In the genomic region with DNA sequence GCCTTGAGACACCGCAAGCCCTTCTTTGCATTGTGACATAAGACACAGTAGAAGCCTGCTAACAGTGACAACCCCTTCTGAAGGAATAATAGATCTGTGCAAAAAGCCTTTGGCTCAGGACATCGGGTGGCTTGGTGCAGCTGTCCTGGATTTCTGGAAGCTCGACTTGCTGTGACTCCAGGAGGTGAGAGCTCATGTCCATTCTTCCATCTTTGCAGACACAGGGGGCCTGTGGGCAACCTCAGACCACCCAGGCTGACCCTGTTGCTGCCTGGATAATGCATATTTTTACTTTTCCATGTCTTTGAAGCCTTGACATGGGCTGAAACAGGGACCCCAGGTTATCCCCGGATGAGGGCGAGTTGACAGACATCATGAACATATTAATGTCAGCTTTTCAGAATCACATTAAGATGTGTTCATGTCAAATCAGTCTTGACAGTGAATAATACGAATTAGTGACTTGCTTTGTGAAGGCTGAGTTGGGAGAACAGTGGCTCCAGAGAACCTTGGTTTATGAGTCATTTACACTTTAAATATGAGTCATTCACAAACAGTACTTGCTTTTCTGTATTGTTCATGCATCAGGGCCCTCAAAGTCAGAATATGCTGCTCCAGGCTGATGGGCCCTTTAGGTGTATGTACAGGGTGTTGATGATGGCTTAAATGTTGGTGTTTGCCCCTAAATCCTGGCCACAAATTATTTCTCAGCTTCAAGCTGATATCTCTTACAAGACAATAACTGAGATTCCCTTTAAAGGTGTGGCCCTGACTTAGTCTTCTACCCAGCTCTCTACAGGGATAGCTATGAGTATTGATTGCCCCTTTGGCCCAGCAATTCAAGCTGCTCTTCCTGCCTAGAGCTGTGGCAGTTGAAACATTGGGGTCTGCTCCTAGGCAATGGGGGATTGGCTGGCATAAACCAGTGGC, we compare ENCODE assay signal across 8 cellular contexts.
DNase-seq lines count a peak whose midpoint lies in the region; ATAC-seq, FAIRE-seq and TF ChIP-seq lines count a peak whose summit lies in the region.

No MANE protein-coding gene starts in this region.

- H3K27me3 ChIP-seq in HepG2 (ENCODE audit: control insufficient read depth in 1 of 2, insufficient read depth in 2 of 2, low read length in 2 of 2) (peaks cover 5 to 23% of the 10 kb centered on the region in 2 experiments; a peak in 2 of 5 replicates), prostate gland (replicated peaks; ENCODE audit: insufficient read depth) (no peaks in the 10 kb centered on the region)

- ATAC-seq in HepG2: peak; percentile 59

- TF ChIP-seq RAD21 in HepG2 (CRISPR knock-in tag; IDR thresholded peaks at IDR 0.05): no peak

- H3K4me2 ChIP-seq in HepG2 (ENCODE audit: low read depth, low read length): no peak overlapping the region

- no peaks in the 10 kb centered on the region for H3K79me2 ChIP-seq in HepG2 (ENCODE audit: insufficient read depth, low read length)

- BruUV-seq in HepG2 (replicated peaks; lab: Mats Ljungman, UMichigan): no TSS peak

- TF ChIP-seq EP300 in HepG2 (IDR thresholded peaks at IDR 0.05; ENCODE audit: low read depth in 2 of 2, low read length in 2 of 2): no peak
- TF ChIP-seq EP300 in HepG2 (CRISPR knock-in tag; IDR thresholded peaks at IDR 0.05; ENCODE audit: borderline replicate concordance): no peak

- TF ChIP-seq CTCF in HEK293 (tag by site-specific recombination; IDR thresholded peaks at IDR 0.05) (no peak), HepG2 (CRISPR knock-in tag; IDR thresholded peaks at IDR 0.05) (no peak), prostate gland (IDR thresholded peaks at IDR 0.05) (no peak)

- WGBS in HepG2 (ENCODE audit: low lambda C conversion rate): 40% methylated on average over 6 of the region's 6 CpGs
- 88% methylated on average over 6 of the region's 6 CpGs for WGBS in prostate gland

- intact Hi-C loops in HepG2 (cut with micrococcal nuclease; ENCODE audit: unreplicated experiment) (no loop called here), prostate gland (cut with DNase I) (no loop called here)

- H3K4me1 ChIP-seq in HEK293 (ENCODE audit: control insufficient read depth, insufficient read depth, low read length): no peaks in the 10 kb centered on the region
- H3K4me1 ChIP-seq in HepG2 (ENCODE audit: insufficient read depth, low read length): no peaks in the 10 kb centered on the region
- H3K4me1 ChIP-seq in prostate gland (replicated peaks): no peaks in the 10 kb centered on the region

- H2AFZ ChIP-seq in HepG2 (ENCODE audit: low read length): no peak overlapping the region

- in situ Hi-C loops in HepG2 (cut with HindIII; ENCODE audit: extremely low pct_ligation_motif_present, low pct_unique_long_range_greater_than_20kb): no loop called here

- POLR2A ChIA-PET in HEK293 (lab: Yijun Ruan, JAX): interaction anchor here (1.0 kb wide), 1 partner anchor 1016 kb away, joined by 3 read pairs; no protein-coding TSS in a partner anchor
- POLR2A ChIA-PET in HepG2 (lab: Yijun Ruan, JAX): no interaction called here

- CTCF ChIA-PET in HEK293 (lab: Yijun Ruan, JAX): interaction anchor here (0.6 to 1.6 kb wide), 8 partner anchors 11 to 408 kb away, joined by 3 read pairs; no protein-coding TSS in a partner anchor
- CTCF ChIA-PET in HepG2 (lab: Yijun Ruan, JAX; ENCODE audit: low intra/inter-chr PET ratio, low total read pairs): no interaction called here

- H3K9me3 ChIP-seq in HEK293 (ENCODE audit: control insufficient read depth, insufficient read depth, low read depth, low read length) (no peaks in the 10 kb centered on the region), HepG2 (ENCODE audit: low read length) (peaks cover 11% of the 10 kb centered on the region), prostate gland (no peaks in the 10 kb centered on the region)

- no peaks in the 10 kb centered on the region for H4K20me1 ChIP-seq in HepG2 (ENCODE audit: insufficient read depth, low read length)

- DNase-seq in GM12892 (ENCODE audit: insufficient read length) (peak; percentile 10), RCC 7860 (ENCODE audit: low spot score) (peak; percentile 78), HepG2 (ENCODE audit: low spot score) (peak; percentile 2), superior temporal gyrus (ENCODE audit: extremely low spot score) (no peak), NCI-H748 (lab: John Stamatoyannopoulos, UW; ENCODE audit: unreplicated experiment) (no peak), hippocampal formation (lab: John Stamatoyannopoulos, UW) (no peak), prostate gland (ENCODE audit: low spot score) (no peak)

- H3K4me3 ChIP-seq in HEK293 (ENCODE audit: low read depth, low read length): no peak overlapping the region
- no peak overlapping the region for H3K4me3 ChIP-seq in HepG2 (replicated peaks in 1 of 3; ENCODE audit: insufficient read depth in 1 of 3, low read depth in 2 of 3, low read length in 3 of 3)
- H3K4me3 ChIP-seq in prostate gland: no peak overlapping the region

- no peak for TF ChIP-seq POLR2A in GM12892 (IDR thresholded peaks at IDR 0.05; ENCODE audit: low read depth, low read length)
- no peak for TF ChIP-seq POLR2A in HepG2 (IDR thresholded peaks at IDR 0.05; ENCODE audit: insufficient read depth in 1 of 2, low read depth in 2 of 2, low read length in 2 of 2)
- TF ChIP-seq POLR2A in prostate gland (IDR thresholded peaks at IDR 0.05): no peak

- FAIRE-seq in GM12892 (lab: Jason Lieb, UNC) (no peak), RCC 7860 (lab: Jason Lieb, UNC) (peak; percentile 83), HepG2 (lab: Jason Lieb, UNC) (no peak)

- no peaks in the 10 kb centered on the region for H3K36me3 ChIP-seq in HEK293 (ENCODE audit: control insufficient read depth in 2 of 2, insufficient read depth in 1 of 2, low read length in 2 of 2)
- H3K36me3 ChIP-seq in HepG2 (replicated peaks in 1 of 2; ENCODE audit: control insufficient read depth in 1 of 2, insufficient read depth in 2 of 2, low read length in 2 of 2): no peaks in the 10 kb centered on the region
- no peaks in the 10 kb centered on the region for H3K36me3 ChIP-seq in prostate gland

- no peak overlapping the region for H3K9ac ChIP-seq in HepG2 (ENCODE audit: insufficient read depth, low read depth, low read length)

- no peak overlapping the region for H3K27ac ChIP-seq in HEK293 (ENCODE audit: extremely low read depth, low read depth, low read length)
- H3K27ac ChIP-seq in HepG2 (ENCODE audit: extremely low read length, insufficient read depth, low read length): no peak overlapping the region
- no peak overlapping the region for H3K27ac ChIP-seq in prostate gland

TF ChIP-seq in HEK293, 187 proteins besides CTCF, POLR2A, EP300 and RAD21 (continues in another document):
- peak; percentile 44; the same call in 1 of the 2 replicates for TF ChIP-seq SP7 (tag by site-specific recombination; IDR thresholded peaks at IDR 0.05)
- TF ChIP-seq ZNF37A (tag by site-specific recombination; IDR thresholded peaks at IDR 0.05): no peak
- TF ChIP-seq ZNF521 (tag by site-specific recombination; IDR thresholded peaks at IDR 0.05): no peak
- no peak for TF ChIP-seq ZNF433 (tag by site-specific recombination; IDR thresholded peaks at IDR 0.05; ENCODE audit: low read depth)
- no peak for TF ChIP-seq KLF9 (tag by site-specific recombination; IDR thresholded peaks at IDR 0.05; ENCODE audit: low read depth)
- no peak for TF ChIP-seq ZNF10 (tag by site-specific recombination; IDR thresholded peaks at IDR 0.05)
- no peak for TF ChIP-seq ZNF114 (tag by site-specific recombination; IDR thresholded peaks at IDR 0.05)
- TF ChIP-seq, protein P1, sequence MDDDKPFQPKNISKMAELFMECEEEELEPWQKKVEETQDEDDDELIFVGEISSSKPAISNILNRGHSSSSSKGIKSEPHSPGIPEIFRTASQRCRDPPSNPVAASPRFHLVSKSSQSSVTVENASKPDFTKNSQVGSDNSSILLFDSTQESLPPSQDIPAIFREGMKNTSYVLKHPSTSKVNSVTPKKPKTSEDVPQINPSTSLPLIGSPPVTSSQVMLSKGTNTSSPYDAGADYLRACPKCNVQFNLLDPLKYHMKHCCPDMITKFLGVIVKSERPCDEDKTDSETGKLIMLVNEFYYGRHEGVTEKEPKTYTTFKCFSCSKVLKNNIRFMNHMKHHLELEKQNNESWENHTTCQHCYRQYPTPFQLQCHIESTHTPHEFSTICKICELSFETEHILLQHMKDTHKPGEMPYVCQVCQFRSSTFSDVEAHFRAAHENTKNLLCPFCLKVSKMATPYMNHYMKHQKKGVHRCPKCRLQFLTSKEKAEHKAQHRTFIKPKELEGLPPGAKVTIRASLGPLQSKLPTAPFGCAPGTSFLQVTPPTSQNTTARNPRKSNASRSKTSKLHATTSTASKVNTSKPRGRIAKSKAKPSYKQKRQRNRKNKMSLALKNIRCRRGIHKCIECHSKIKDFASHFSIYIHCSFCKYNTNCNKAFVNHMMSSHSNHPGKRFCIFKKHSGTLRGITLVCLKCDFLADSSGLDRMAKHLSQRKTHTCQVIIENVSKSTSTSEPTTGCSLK (tag by site-specific recombination; IDR thresholded peaks at IDR 0.05): no peak

TF ChIP-seq in HepG2, 621 proteins besides CTCF, POLR2A, EP300 and RAD21:
- TF ChIP-seq FOSL2 (CRISPR knock-in tag; IDR thresholded peaks at IDR 0.05): peak; percentile 43
- TF ChIP-seq DR1 (CRISPR knock-in tag; IDR thresholded peaks at IDR 0.05): no peak

Comparison
In these comparisons a context has a peak if more than half of its experiments do, and no peak if none do; other contexts are left out.
1. DNase-seq: peak in GM12892 (single experiment), RCC 7860 (single experiment) and HepG2 (single experiment); none in superior temporal gyrus (single experiment), NCI-H748 (single experiment), hippocampal formation (0 of 2) and prostate gland (single experiment).